ENCODE assay signal across 30 cellular contexts in the genomic region with DNA sequence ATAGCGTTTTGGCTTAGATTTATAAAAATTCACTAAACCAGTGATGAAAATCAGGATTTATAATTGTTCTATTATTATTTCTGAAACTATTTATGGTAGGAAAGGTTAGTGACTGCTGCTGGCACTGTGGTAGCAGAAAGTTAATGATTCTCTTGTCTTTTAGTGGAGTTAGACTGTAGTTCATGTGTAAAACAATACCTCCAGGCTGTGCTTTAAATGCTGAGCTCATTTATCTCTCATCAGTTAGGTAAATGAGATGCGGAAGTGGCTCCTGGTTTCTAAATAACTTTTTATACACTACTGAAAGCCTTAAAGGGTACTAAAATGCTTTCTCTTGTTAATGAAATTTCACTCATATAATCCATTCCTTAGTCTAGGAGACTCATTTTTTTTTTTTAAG.
DNase-seq lines count a peak whose midpoint lies in the region; ATAC-seq and TF ChIP-seq lines count a peak whose summit lies in the region.
"Had no signal": no experiment of that assay in that cellular context is flagged by ENCODE, and none has a peak within 500 bp of the region (broad histone marks: within the 10 kb centered on the region; RNA-seq: fewer than 3 reads in every experiment).

No MANE protein-coding gene starts in this region.

- ATAC-seq in omental fat pad (ENCODE audit: low FRiP score) (no peak), T-helper 17 cell (no peak)
- ATAC-seq: heart left ventricle; left ventricle myocardium superior; naive thymus-derived CD4-positive, alpha-beta T cell; SK-N-SH treated with all-trans-retinoic acid at 6 μM for 48 hours had no signal

- H3K9me3 ChIP-seq in iPS-20b (ENCODE audit: insufficient read depth, low read depth, low read length) (no peaks in the 10 kb centered on the region), T-helper 17 cell (ENCODE audit: control insufficient read depth, low read length, poor library complexity, severe bottlenecking) (no peaks in the 10 kb centered on the region)
- H3K9me3 ChIP-seq: adrenal gland, heart left ventricle, thoracic aorta, vagina had no signal

- H3K36me3 Mint-ChIP-seq in T-helper 17 cell (ENCODE audit: low read depth), result no peaks in the 10 kb centered on the region
- H3K36me3 Mint-ChIP-seq: CD4-positive, CD25-positive, alpha-beta regulatory T cell; mesothelial cell of epicardium; naive thymus-derived CD4-positive, alpha-beta T cell had no signal

- H3K27me3 Mint-ChIP-seq in T-helper 17 cell, result no peaks in the 10 kb centered on the region
- H3K27me3 Mint-ChIP-seq: activated CD4-positive, alpha-beta T cell treated with anti-CD3 and anti-CD28 coated beads, Interleukin-2, amount 10 ng/mL, durations not matched to agents 7 days and 5 days; CD4-positive, CD25-positive, alpha-beta regulatory T cell; naive thymus-derived CD4-positive, alpha-beta T cell; stimulated activated naive CD8-positive, alpha-beta T cell treated with anti-CD3 and anti-CD28 coated beads, Interleukin-15, Interleukin-2, amounts not matched to agents 100 ng/mL and 50 ng/mL, for 24 hours had no signal

- H3K4me1 ChIP-seq in iPS-20b (ENCODE audit: insufficient read depth, low read length), result peaks cover 44% of the 10 kb centered on the region
- H3K4me1 ChIP-seq: adrenal gland, heart left ventricle, vagina had no signal

- H3K27ac ChIP-seq in VCaP (peak overlapping the region; percentile 40; the same call in 1 of the 2 replicates), iPS-20b (ENCODE audit: low read length) (no peak overlapping the region)
- H3K27ac ChIP-seq: adrenal gland, brain microvascular endothelial cell, heart left ventricle, thoracic aorta, vagina had no signal

- H3K4me3 ChIP-seq in iPS-20b (ENCODE audit: low read length), result peak overlapping the region; percentile 8; the same call in 1 of the 2 replicates
- H3K4me3 ChIP-seq: adrenal gland, heart left ventricle, thoracic aorta, vagina had no signal

- TF ChIP-seq CTCF in VCaP (conservative IDR thresholded peaks at IDR 0.05) (no peak), omental fat pad (IDR thresholded peaks at IDR 0.05) (no peak)

- no peak overlapping the region for H3K9ac ChIP-seq in iPS-20b (ENCODE audit: low read depth, low read length)

- H3K4me1 Mint-ChIP-seq in T-helper 17 cell, result no peaks in the 10 kb centered on the region
- H3K4me1 Mint-ChIP-seq: activated CD4-positive, alpha-beta T cell treated with anti-CD3 and anti-CD28 coated beads, Interleukin-2, amount 10 ng/mL, durations not matched to agents 7 days and 5 days; CD4-positive, CD25-positive, alpha-beta regulatory T cell; naive thymus-derived CD4-positive, alpha-beta T cell had no signal

- H3K27ac Mint-ChIP-seq in T-helper 17 cell, result no peak overlapping the region
- H3K27ac Mint-ChIP-seq: activated CD4-positive, alpha-beta T cell treated with anti-CD3 and anti-CD28 coated beads, Interleukin-2, amount 10 ng/mL, durations not matched to agents 7 days and 5 days; activated naive CD4-positive, alpha-beta T cell treated with anti-CD3 and anti-CD28 coated beads for 36 hours; activated T-helper 1 cell treated with anti-CD3 and anti-CD28 coated beads, Interleukin-12 subunit alpha, Interleukin-12 subunit beta, Interleukin-2, Interleukin-4 antibody, amounts not matched to agents 30 ng/mL and 10 ng/mL and 1 ng/mL, durations not matched to agents 14 hours and 24 hours and 36 hours; CD4-positive, CD25-positive, alpha-beta regulatory T cell; mesothelial cell of epicardium; naive thymus-derived CD4-positive, alpha-beta T cell; stimulated activated naive CD8-positive, alpha-beta T cell treated with anti-CD3 and anti-CD28 coated beads, Interleukin-15, Interleukin-2, amounts not matched to agents 100 ng/mL and 50 ng/mL, for 24 hours; T-helper 2 cell treated with Interferon-gamma antibody and Interleukin-4, amounts not matched to agents 5 μg/mL and 100 μg/mL, for 36 hours had no signal

- no peaks in the 10 kb centered on the region for H3K27me3 ChIP-seq in iPS-20b (ENCODE audit: insufficient read depth, low read length)
- H3K27me3 ChIP-seq: adrenal gland, brain microvascular endothelial cell, heart left ventricle, vagina had no signal

- peak; percentile 14 for DNase-seq in DMS 273 (lab: John Stamatoyannopoulos, UW; ENCODE audit: unreplicated experiment)
- DNase-seq in DMS 273 treated with DMSO at 0.1 percent for 48 hours (lab: John Stamatoyannopoulos, UW), result no peak
- peak; percentile 94 for DNase-seq in renal cortical epithelial cell (ENCODE audit: low read depth)
- no peak for DNase-seq in omental fat pad (ENCODE audit: low spot score)
- no peak for DNase-seq in HT-29 (ENCODE audit: low spot score)
- no peak for DNase-seq in T-helper 17 cell
- DNase-seq: 8988T; activated CD4-positive, alpha-beta T cell treated with anti-CD3 and anti-CD28 coated beads, Interleukin-2, amount 10 ng/mL, durations not matched to agents 7 days and 5 days; activated naive CD4-positive, alpha-beta T cell treated with anti-CD3 and anti-CD28 coated beads for 36 hours; adrenal gland; brain microvascular endothelial cell; CD4-positive, CD25-positive, alpha-beta regulatory T cell; effector CD4-positive, alpha-beta T cell; erythroblast; GOT3; heart left ventricle; left ventricle myocardium superior; naive thymus-derived CD4-positive, alpha-beta T cell; NCI-H2029; NCI-H2227 treated with DMSO at 0.1 percent for 48 hours; NCI-H748 treated with DMSO at 0.1 percent for 48 hours had no signal

- no peak overlapping the region for H3K4me3 Mint-ChIP-seq in T-helper 17 cell
- H3K4me3 Mint-ChIP-seq: activated CD4-positive, alpha-beta T cell treated with anti-CD3 and anti-CD28 coated beads, Interleukin-2, amount 10 ng/mL, durations not matched to agents 7 days and 5 days; activated naive CD4-positive, alpha-beta T cell treated with anti-CD3 and anti-CD28 coated beads for 36 hours; activated T-helper 1 cell treated with anti-CD3 and anti-CD28 coated beads, Interleukin-12 subunit alpha, Interleukin-12 subunit beta, Interleukin-2, Interleukin-4 antibody, amounts not matched to agents 30 ng/mL and 10 ng/mL and 1 ng/mL, durations not matched to agents 14 hours and 24 hours and 36 hours; CD4-positive, CD25-positive, alpha-beta regulatory T cell; mesothelial cell of epicardium; naive thymus-derived CD4-positive, alpha-beta T cell; stimulated activated naive CD8-positive, alpha-beta T cell treated with anti-CD3 and anti-CD28 coated beads, Interleukin-15, Interleukin-2, amounts not matched to agents 100 ng/mL and 50 ng/mL, for 24 hours; T-helper 2 cell treated with Interferon-gamma antibody and Interleukin-4, amounts not matched to agents 5 μg/mL and 100 μg/mL, for 36 hours had no signal

- H3K36me3 ChIP-seq in iPS-20b (ENCODE audit: insufficient read depth, low read depth, low read length), result no peaks in the 10 kb centered on the region; the same call in 1 of the 2 replicates
- H3K36me3 ChIP-seq: adrenal gland, brain microvascular endothelial cell, heart left ventricle, thoracic aorta, vagina had no signal

Comparison
In these comparisons a context has a peak if more than half of its experiments do, and no peak if none do; other contexts are left out.
1. DNase-seq: peak in DMS 273 (single experiment) and renal cortical epithelial cell (single experiment); none in DMS 273 treated with DMSO at 0.1 percent for 48 hours (single experiment), omental fat pad (single experiment), HT-29 (single experiment) and T-helper 17 cell (0 of 3).